26 cellular contexts compared by ENCODE assay signal in the genomic region with DNA sequence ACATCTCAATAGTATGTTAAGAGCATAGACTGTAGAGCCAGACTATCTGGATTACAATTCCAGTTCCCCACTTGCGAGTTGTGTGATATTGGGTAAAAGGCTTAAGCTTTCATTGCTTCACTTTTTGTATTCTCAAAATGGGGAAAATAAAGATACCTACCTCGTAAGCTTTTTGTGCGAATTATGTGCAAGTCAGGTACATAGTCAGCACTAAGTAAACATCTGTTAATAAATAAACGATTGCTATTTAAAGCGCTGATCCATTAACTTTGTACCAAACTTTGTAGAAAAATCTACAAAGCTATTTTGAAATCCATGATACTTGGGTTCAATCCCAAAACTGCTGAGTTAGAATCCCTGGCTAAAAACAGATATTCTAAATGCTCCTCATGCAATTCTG. TPM values are rescaled to one million over a fixed set of nuclear protein-coding genes. Genes with fewer than 3 reads are reported as not detected.
DNase-seq lines count a peak whose midpoint lies in the region; ATAC-seq, FAIRE-seq and TF ChIP-seq lines count a peak whose summit lies in the region.
"Had no signal": no experiment of that assay in that cellular context is flagged by ENCODE, and none has a peak within 500 bp of the region (broad histone marks: within the 10 kb centered on the region; RNA-seq: fewer than 3 reads in every experiment).

No MANE protein-coding gene starts in this region.

- in situ Hi-C loops in K562 (cut with MboI), result no loop called here

- no peak for FAIRE-seq in K562 (lab: Jason Lieb, UNC)
- FAIRE-seq: A549, D721Med, GM12891, GM18507, H54 had no signal

- no peak overlapping the region for H2BK15ac ChIP-seq in neuronal stem cell (ENCODE audit: low read length)

- DNase-seq in K562 (ENCODE audit: extremely low read depth in 1 of 4, low spot score in 3 of 4) (no peak), left lobe of liver (ENCODE audit: low spot score) (no peak), right lobe of liver (no peak), neuronal stem cell (ENCODE audit: low spot score) (no peak)
- DNase-seq: 8988T; ACHN; AML-193; BE2C; CD4-positive, alpha-beta T cell; CD8-positive, alpha-beta memory T cell; DMS 273 treated with DMSO at 0.1 percent for 48 hours; DMS79; EL; GF-D8; GOT3; HCEC 1CT had no signal

- TF ChIP-seq POLR2A in K562 (conservative IDR thresholded peaks at IDR 0.05) (no peak), right lobe of liver (IDR thresholded peaks at IDR 0.05) (no peak)

- H3K36me3 ChIP-seq in K562 (ENCODE audit: control insufficient read depth, insufficient read depth, low read length) (no peaks in the 10 kb centered on the region), right lobe of liver (peaks cover 0 to 27% (median 2%) of the 10 kb centered on the region in 4 donors), neuronal stem cell (replicated peaks in 1 of 2; ENCODE audit: control insufficient read depth in 2 of 2, insufficient read depth in 2 of 2, low read length in 2 of 2) (no peaks in the 10 kb centered on the region)
- H3K36me3 ChIP-seq: BE2C; BLaER1 treated with 17β-estradiol and CSF1 and Interleukin-3, amounts not matched to agents 10 nM and 100 nM had no signal

- H3K36me3 Mint-ChIP-seq in stimulated activated memory B cell treated with anti-CD40 and anti-IgM and Interleukin-4, amounts not matched to agents 10 μg/mL and 1 μg/mL and 100 μg/mL, for 72 hours, result peaks cover 6% of the 10 kb centered on the region

- no peaks in the 10 kb centered on the region for H3K9me3 Mint-ChIP-seq in stimulated activated memory B cell treated with anti-CD40 and anti-IgM and Interleukin-4, amounts not matched to agents 10 μg/mL and 1 μg/mL and 100 μg/mL, for 72 hours
- H3K9me3 Mint-ChIP-seq: CD4-positive, alpha-beta T cell; CD8-positive, alpha-beta memory T cell had no signal

- no peak overlapping the region for H2AK5ac ChIP-seq in neuronal stem cell (ENCODE audit: low read depth, low read length)

- no peak overlapping the region for H3K4me2 ChIP-seq in K562 (ENCODE audit: insufficient read depth, low read length)
- H3K4me2 ChIP-seq in neuronal stem cell (ENCODE audit: insufficient read depth, low read length, poor library complexity, severe bottlenecking), result no peak overlapping the region
- H3K4me2 ChIP-seq: A549 had no signal

- BruUV-seq in K562 (replicated peaks; lab: Mats Ljungman, UMichigan), result no TSS peak

- H3K4me3 ChIP-seq in K562 (no peak overlapping the region), right lobe of liver (no peak overlapping the region), neuronal stem cell (ENCODE audit: low read length in 2 of 2) (no peak overlapping the region)
- H3K4me3 ChIP-seq: A549; BLaER1 treated with 17β-estradiol and CSF1 and Interleukin-3, amounts not matched to agents 10 nM and 100 nM had no signal

- H3K4me1 ChIP-seq in K562 (replicated peaks in 1 of 2; ENCODE audit: control insufficient read depth in 2 of 2, insufficient read depth in 2 of 2, low read length in 2 of 2), result no peaks in the 10 kb centered on the region
- H3K4me1 ChIP-seq in right lobe of liver, result peaks cover 0 to 77% (median 10%) of the 10 kb centered on the region in 4 donors
- no peaks in the 10 kb centered on the region for H3K4me1 ChIP-seq in neuronal stem cell (ENCODE audit: control insufficient read depth in 2 of 2, insufficient read depth in 1 of 2, low read depth in 1 of 2, low read length in 2 of 2)
- H3K4me1 ChIP-seq: A549, BE2C had no signal

- CTCF ChIA-PET in K562 (lab: Yijun Ruan, JAX; ENCODE audit: low intra/inter-chr PET ratio), result no interaction called here

- no peaks in the 10 kb centered on the region for H3K9me1 ChIP-seq in K562 (ENCODE audit: control insufficient read depth, insufficient read depth, low read length)

- H3K27me3 Mint-ChIP-seq in stimulated activated memory B cell treated with anti-CD40 and anti-IgM and Interleukin-4, amounts not matched to agents 10 μg/mL and 1 μg/mL and 100 μg/mL, for 72 hours, result no peaks in the 10 kb centered on the region
- H3K27me3 Mint-ChIP-seq: CD4-positive, alpha-beta T cell had no signal

- no peak for TF ChIP-seq RAD21 in K562 (CRISPR knock-in tag; conservative IDR thresholded peaks at IDR 0.05 in 1 of 2, IDR thresholded peaks at IDR 0.05 in 1 of 2)

- no peak overlapping the region for H3K23ac ChIP-seq in neuronal stem cell (ENCODE audit: low read depth, low read length, poor library complexity)

- no peak overlapping the region for H3K4me3 Mint-ChIP-seq in stimulated activated memory B cell treated with anti-CD40 and anti-IgM and Interleukin-4, amounts not matched to agents 10 μg/mL and 1 μg/mL and 100 μg/mL, for 72 hours
- H3K4me3 Mint-ChIP-seq: CD14-positive monocyte; CD4-positive, alpha-beta T cell; CD8-positive, alpha-beta memory T cell had no signal

- H3K4me1 Mint-ChIP-seq in stimulated activated memory B cell treated with anti-CD40 and anti-IgM and Interleukin-4, amounts not matched to agents 10 μg/mL and 1 μg/mL and 100 μg/mL, for 72 hours, result peaks cover 30% of the 10 kb centered on the region
- H3K4me1 Mint-ChIP-seq: CD8-positive, alpha-beta memory T cell had no signal

- H3K79me1 ChIP-seq in neuronal stem cell (ENCODE audit: low read depth, low read length), result no peaks in the 10 kb centered on the region

- H3K9me3 ChIP-seq in K562 (replicated peaks; ENCODE audit: control insufficient read depth, insufficient read depth, low read depth, low read length) (no peaks in the 10 kb centered on the region), right lobe of liver (no peaks in the 10 kb centered on the region), neuronal stem cell (replicated peaks in 1 of 2; ENCODE audit: control insufficient read depth in 2 of 2, insufficient read depth in 1 of 2, low read depth in 1 of 2, low read length in 2 of 2) (no peaks in the 10 kb centered on the region)
- H3K9me3 ChIP-seq: A549; BE2C; BLaER1 treated with 17β-estradiol and CSF1 and Interleukin-3, amounts not matched to agents 10 nM and 100 nM had no signal

- H3K18ac ChIP-seq in neuronal stem cell (ENCODE audit: low read length), result no peak overlapping the region

- TF ChIP-seq EP300 in K562 (IDR thresholded peaks at IDR 0.05; ENCODE audit: low read length), result no peak

- no peak overlapping the region for H4K91ac ChIP-seq in neuronal stem cell (ENCODE audit: low read depth, low read length, poor library complexity)

- no peak overlapping the region for H3K14ac ChIP-seq in neuronal stem cell (ENCODE audit: low read length)

- no peaks in the 10 kb centered on the region for H3K79me2 ChIP-seq in K562 (ENCODE audit: control insufficient read depth, insufficient read depth, low read length)

- no peak overlapping the region for H2BK12ac ChIP-seq in neuronal stem cell (ENCODE audit: low read length)

- 82% methylated on average over 5 of the region's 5 CpGs for WGBS in K562 (ENCODE audit: insufficient coverage, low coverage, missing lambda C conversion rate)
- 32% methylated on average over 5 of the region's 5 CpGs for WGBS in right lobe of liver (ENCODE audit: insufficient coverage, low coverage, low lambda C conversion rate, missing lambda C conversion rate)
- no CpG with 5 or more reads among the region's 5 CpGs for WGBS in neuronal stem cell (ENCODE audit: extremely low coverage in 2 of 2, insufficient read length in 2 of 2, insufficient replicate concordance in 1 of 2), 2 donors

- no peaks in the 10 kb centered on the region for H3K27me3 ChIP-seq in K562 (ENCODE audit: control insufficient read depth in 2 of 2, insufficient read depth in 2 of 2, low read length in 2 of 2)
- H3K27me3 ChIP-seq in right lobe of liver, result no peaks in the 10 kb centered on the region
- H3K27me3 ChIP-seq in neuronal stem cell (ENCODE audit: control insufficient read depth in 3 of 3, insufficient read depth in 3 of 3, low read depth in 1 of 3, low read length in 3 of 3), result no peaks in the 10 kb centered on the region
- H3K27me3 ChIP-seq: BE2C; BLaER1 treated with 17β-estradiol and CSF1 and Interleukin-3, amounts not matched to agents 10 nM and 100 nM had no signal

- POLR2A ChIA-PET in K562 (lab: Yijun Ruan, JAX), result interaction anchor here (1.2 kb wide), 1 partner anchor 20 kb away, joined by 4 read pairs; a partner anchor contains a TSS

- H3K4ac ChIP-seq in neuronal stem cell (ENCODE audit: low read length), result no peak overlapping the region

- intact Hi-C loops in K562 (cut with micrococcal nuclease) (no loop called here), right lobe of liver (cut with DNase I) (no loop called here)

- no peak overlapping the region for H2BK5ac ChIP-seq in neuronal stem cell (ENCODE audit: low read length)

- no peak overlapping the region for H3K9ac ChIP-seq in K562 (ENCODE audit: insufficient read depth in 1 of 2, low read depth in 2 of 2, low read length in 2 of 2)
- H3K9ac ChIP-seq in neuronal stem cell (ENCODE audit: low read depth, low read length, poor library complexity), result no peak overlapping the region
- H3K9ac ChIP-seq: BLaER1 treated with 17β-estradiol and CSF1 and Interleukin-3, amounts not matched to agents 10 nM and 100 nM had no signal

- H2AFZ ChIP-seq in K562 (ENCODE audit: low read depth, low read length) (peak overlapping the region; percentile 25), neuronal stem cell (ENCODE audit: low read length) (no peak overlapping the region)

- H3K27ac Mint-ChIP-seq in stimulated activated memory B cell treated with anti-CD40 and anti-IgM and Interleukin-4, amounts not matched to agents 10 μg/mL and 1 μg/mL and 100 μg/mL, for 72 hours, result peak overlapping the region; percentile 10
- H3K27ac Mint-ChIP-seq: CD14-positive monocyte; CD4-positive, alpha-beta T cell; CD8-positive, alpha-beta memory T cell had no signal

- ATAC-seq in K562 (no peak), left lobe of liver (peak; percentile 86), right lobe of liver (peak; percentile 87 to 96 (median 92)), HG03039 (IDR thresholded peaks at IDR 0.05; ENCODE audit: unreplicated experiment) (no peak), HG03378 (IDR thresholded peaks at IDR 0.05; ENCODE audit: unreplicated experiment) (no peak)
- ATAC-seq in stimulated activated memory B cell treated with anti-CD40 and anti-IgM and Interleukin-4, amounts not matched to agents 10 μg/mL and 1 μg/mL and 100 μg/mL, for 72 hours, result no peak
- ATAC-seq: A549 had no signal

- H2BK120ac ChIP-seq in neuronal stem cell (ENCODE audit: low read depth, low read length), result no peak overlapping the region

- H3K27ac ChIP-seq in K562 (ENCODE audit: extremely low read depth, low read depth, low read length) (no peak overlapping the region), right lobe of liver (peak overlapping the region; percentile 18 to 89 (median 88)), neuronal stem cell (replicated peaks; ENCODE audit: low read length) (no peak overlapping the region)
- H3K27ac ChIP-seq: A549 had no signal

- no peak for TF ChIP-seq CTCF in K562 (IDR thresholded peaks at IDR 0.05 in 2 of 3, conservative IDR thresholded peaks at IDR 0.05 in 1 of 3; ENCODE audit: insufficient read depth in 2 of 3, low read depth in 1 of 3, low read length in 3 of 3)
- no peak for TF ChIP-seq CTCF in right lobe of liver (IDR thresholded peaks at IDR 0.05)

- H4K20me1 ChIP-seq in K562 (replicated peaks; ENCODE audit: control insufficient read depth, insufficient read depth, low read length), result no peaks in the 10 kb centered on the region
- H4K20me1 ChIP-seq: BLaER1 treated with 17β-estradiol and CSF1 and Interleukin-3, amounts not matched to agents 10 nM and 100 nM had no signal

- H4K8ac ChIP-seq in neuronal stem cell (ENCODE audit: low read depth, low read length), result no peak overlapping the region

RNA-seq across cellular contexts. Expression of a gene that starts 19.6 kb away (rescaled TPM):
- total RNA-seq in K562 (2011; cell fraction: chromatin; rRNA removed; ENCODE audit: low replicate concordance), result 0.37 and 1.0 TPM in 2 replicates
- total RNA-seq in K562 (2011; cell fraction: nucleolus; rRNA removed), result 0.17 and 0.39 TPM in 2 replicates
- 0.31 and 0.59 TPM in 2 replicates for total RNA-seq in K562 (2011; cell fraction: nucleoplasm; rRNA removed)
- total RNA-seq in K562 (2014; rRNA removed), result 0.12 and 0.23 TPM in 2 replicates
- total RNA-seq in K562 (2014; rRNA removed; fragmentation: Illumina TruSeq; extraction: Trizol), result 0.22 and 0.29 TPM in 2 replicates
- total RNA-seq in K562 (2015; rRNA removed; fragmentation: Illumina TruSeq; extraction: Trizol), result 0.11 and 0.34 TPM in 2 replicates
- total RNA-seq in K562 (2021), result 0.02 and 0.73 TPM in 2 replicates
- polyA plus RNA-seq in K562 (2011; rRNA removed), result 0.15 and 0.17 TPM in 2 replicates
- polyA plus RNA-seq in K562 (2011; cell fraction: cytosol; rRNA removed), result 0.04 and 0.09 TPM in 2 replicates
- polyA plus RNA-seq in K562 (2011; cell fraction: nucleus; rRNA removed), result 0.13 and 0.25 TPM in 2 replicates
- polyA plus RNA-seq in K562 (2012), result 0.14 TPM in 2 replicates
- 0.06 and 0.12 TPM in 2 replicates for polyA plus RNA-seq in K562 (2014; fragmentation: Illumina TruSeq; extraction: Trizol)
- polyA plus RNA-seq in K562 (2014; fragmentation: Nextera tagmentation; extraction: Ambion mirVana), result under 1 TPM; 0.08 to 0.15 TPM
- 0.05 and 0.13 TPM in 2 replicates for polyA plus RNA-seq in K562 (2014; rRNA removed)
- 0.15 and 0.21 TPM in 2 replicates for polyA minus RNA-seq in K562 (2011; rRNA and poly(A)+ RNA removed)
- not detected in 2 replicates for polyA minus RNA-seq in K562 (2011; cell fraction: cytosol; rRNA and poly(A)+ RNA removed)
- polyA minus RNA-seq in K562 (2011; cell fraction: nucleus; rRNA and poly(A)+ RNA removed), result 0.13 and 0.44 TPM in 2 replicates
- 101 TPM for total RNA-seq in left lobe of liver
- total RNA-seq in right lobe of liver, result 100 to 1,000 TPM in 3 of 6 experiments, 10 to 100 TPM in 3; 54.7 to 155 (median 86.2) TPM
- polyA plus RNA-seq in neuronal stem cell (2013, experiment 1 of 2), result not detected
- not detected for polyA plus RNA-seq in neuronal stem cell (2013, experiment 2 of 2)
- polyA plus RNA-seq: CD8-positive, alpha-beta memory T cell had no signal

Comparison
In these comparisons a context has a peak if more than half of its experiments do, and no peak if none do; other contexts are left out.
1. ATAC-seq: peak in left lobe of liver (single experiment) and right lobe of liver (4 of 4); none in K562 (single experiment), stimulated activated memory B cell treated with anti-CD40 and anti-IgM and Interleukin-4, amounts not matched to agents 10 μg/mL and 1 μg/mL and 100 μg/mL, for 72 hours (single experiment), HG03039 (single experiment) and HG03378 (single experiment).
2. H3K27ac ChIP-seq: peak in right lobe of liver (3 of 3); none in K562 (single experiment) and neuronal stem cell (single experiment).
3. RNA of a gene that starts 19.6 kb away (total RNA-seq): 54.7 to 155 TPM in right lobe of liver and 101 TPM in left lobe of liver (single experiment); 0.02 to 1.0 TPM in K562; every median in the first group is over 10 times any median in the second.